In the genomic region with DNA sequence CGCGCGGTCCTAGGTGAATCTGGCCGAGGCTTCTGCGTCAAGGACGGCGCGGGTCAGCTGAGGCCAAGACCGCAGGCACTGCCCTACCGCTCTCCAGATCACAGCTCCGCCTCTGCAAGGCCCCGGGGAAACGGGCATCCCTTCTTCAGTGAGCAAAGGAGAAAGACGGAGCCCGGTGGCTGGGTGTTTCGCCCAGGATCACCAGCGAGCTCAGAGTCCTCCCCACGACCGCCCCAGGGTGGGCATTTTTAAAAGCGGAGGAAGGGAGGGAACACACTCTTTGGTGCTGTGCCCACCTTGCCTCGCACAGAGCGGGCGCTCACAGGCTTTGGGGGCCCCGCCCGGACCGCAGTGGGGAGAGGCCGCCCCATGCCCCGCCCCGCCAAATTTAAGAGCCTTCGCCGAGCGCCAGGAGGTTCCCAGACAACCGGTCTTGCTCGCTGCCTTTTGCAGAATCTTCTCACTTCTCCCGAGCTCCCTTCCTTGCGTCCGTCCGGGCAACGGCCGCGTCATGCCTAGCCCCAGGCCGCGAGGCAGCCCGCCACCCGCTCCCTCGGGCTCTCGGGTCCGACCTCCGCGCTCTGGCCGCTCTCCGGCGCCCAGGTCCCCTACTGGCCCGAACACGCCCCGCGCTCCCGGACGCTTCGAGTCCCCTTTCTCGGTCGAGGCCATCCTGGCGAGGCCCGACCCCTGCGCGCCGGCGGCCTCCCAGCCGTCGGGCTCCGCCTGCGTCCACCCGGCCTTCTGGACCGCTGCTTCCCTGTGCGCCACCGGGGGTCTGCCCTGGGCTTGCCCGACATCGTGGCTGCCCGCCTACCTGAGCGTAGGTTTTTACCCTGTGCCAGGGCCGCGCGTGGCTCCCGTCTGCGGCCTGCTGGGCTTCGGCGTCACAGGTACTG, we compare ENCODE assay signal across 10 cellular contexts. TPM values are rescaled to one million over a fixed set of nuclear protein-coding genes. Genes with fewer than 3 reads are reported as not detected.
DNase-seq lines count a peak whose midpoint lies in the region; ATAC-seq, FAIRE-seq and TF ChIP-seq lines count a peak whose summit lies in the region.
"Had no signal": no experiment of that assay in that cellular context is flagged by ENCODE, and none has a peak within 500 bp of the region (broad histone marks: within the 10 kb centered on the region; RNA-seq: fewer than 3 reads in every experiment).

A gene with protein sequence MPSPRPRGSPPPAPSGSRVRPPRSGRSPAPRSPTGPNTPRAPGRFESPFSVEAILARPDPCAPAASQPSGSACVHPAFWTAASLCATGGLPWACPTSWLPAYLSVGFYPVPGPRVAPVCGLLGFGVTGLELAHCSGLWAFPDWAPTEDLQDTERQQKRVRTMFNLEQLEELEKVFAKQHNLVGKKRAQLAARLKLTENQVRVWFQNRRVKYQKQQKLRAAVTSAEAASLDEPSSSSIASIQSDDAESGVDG (plus strand): TSS at position 419 of the 899 bp plus-strand sequence. CDS start 93 bp downstream, at position 512.

- no peaks in the 10 kb centered on the region for H3K36me3 ChIP-seq in H7 (replicated peaks; ENCODE audit: control insufficient read depth, insufficient read depth, low read length)
- H3K36me3 ChIP-seq in heart right ventricle, result no peaks in the 10 kb centered on the region
- no peaks in the 10 kb centered on the region for H3K36me3 ChIP-seq in gastrocnemius medialis

- H3K4me1 ChIP-seq in heart right ventricle, result peaks cover 4 to 18% (median 16%) of the 10 kb centered on the region in 9 donors
- H3K4me1 ChIP-seq in gastrocnemius medialis, result peaks cover 3 to 10% of the 10 kb centered on the region in 2 donors

- ATAC-seq in activated CD8-positive, alpha-beta memory T cell treated with anti-CD3 and anti-CD28 coated beads, Interleukin-2, amount 10 ng/mL, durations not matched to agents 7 days and 5 days, result peak; percentile 61
- ATAC-seq in heart right ventricle, result peak in 7 of 8 donors; percentile 22 to 56 (median 39)
- no peak for ATAC-seq in gastrocnemius medialis
- ATAC-seq in GM21825 (IDR thresholded peaks at IDR 0.05; ENCODE audit: unreplicated experiment), result no peak

- intact Hi-C loops in heart right ventricle (cut with DNase I), result no loop called here
- intact Hi-C loops in gastrocnemius medialis (cut with DNase I; ENCODE audit: low total_unique reads), result no loop called here

- WGBS in heart right ventricle, 2 donors, result 1 to 2% methylated on average over 86 to 87 of the region's 87 CpGs

- TF ChIP-seq CTCF in heart right ventricle (IDR thresholded peaks at IDR 0.05) (no peak), gastrocnemius medialis (IDR thresholded peaks at IDR 0.05 in 4 of 5, conservative IDR thresholded peaks at IDR 0.05 in 1 of 5) (no peak)

- H3K27me3 Mint-ChIP-seq in activated CD8-positive, alpha-beta memory T cell treated with anti-CD3 and anti-CD28 coated beads, Interleukin-2, amount 10 ng/mL, durations not matched to agents 7 days and 5 days, result peaks cover 66% of the 10 kb centered on the region

- H3K4me3 Mint-ChIP-seq in activated CD8-positive, alpha-beta memory T cell treated with anti-CD3 and anti-CD28 coated beads, Interleukin-2, amount 10 ng/mL, durations not matched to agents 7 days and 5 days, result no peak within 1 kb of the TSS

- no peak within 1 kb of the TSS for H3K27ac ChIP-seq in heart right ventricle
- no peak within 1 kb of the TSS for H3K27ac ChIP-seq in gastrocnemius medialis

- no peaks in the 10 kb centered on the region for H3K36me3 Mint-ChIP-seq in activated CD8-positive, alpha-beta memory T cell treated with anti-CD3 and anti-CD28 coated beads, Interleukin-2, amount 10 ng/mL, durations not matched to agents 7 days and 5 days

- peaks cover 2% of the 10 kb centered on the region for H3K4me1 Mint-ChIP-seq in activated CD8-positive, alpha-beta memory T cell treated with anti-CD3 and anti-CD28 coated beads, Interleukin-2, amount 10 ng/mL, durations not matched to agents 7 days and 5 days

- DNase-seq in H7, result peak; percentile 86
- DNase-seq in activated CD8-positive, alpha-beta memory T cell treated with anti-CD3 and anti-CD28 coated beads, Interleukin-2, amount 10 ng/mL, durations not matched to agents 7 days and 5 days, result no peak
- DNase-seq in heart right ventricle, result no peak
- DNase-seq in gastrocnemius medialis, result no peak
- DNase-seq in SKM-1 treated with dmso at 0.1 percent for 144 hours (lab: John Stamatoyannopoulos, UW; ENCODE audit: unreplicated experiment), result no peak
- no peak for DNase-seq in HTR-8/SVneo (ENCODE audit: insufficient read length, low spot score)
- DNase-seq in anterior cingulate cortex (lab: John Stamatoyannopoulos, UW), result no peak

- H3K4me3 ChIP-seq in H7 (ENCODE audit: insufficient read depth, low read depth, low read length) (peak within 1 kb of the TSS; percentile 48), heart right ventricle (peak within 1 kb of the TSS; percentile 4 to 41 (median 30)), gastrocnemius medialis (peak within 1 kb of the TSS in 3 of 4 donors; percentile 26 to 51 (median 38))

- TF ChIP-seq POLR2A in gastrocnemius medialis (IDR thresholded peaks at IDR 0.05), result no peak

- no peak for FAIRE-seq in HTR-8/SVneo (lab: Jason Lieb, UNC)

- in situ Hi-C loops in gastrocnemius medialis (cut with MboI; ENCODE audit: low sequenced_read_pairs in 4 of 4), result no loop called here

- no peaks in the 10 kb centered on the region for H3K9me3 ChIP-seq in heart right ventricle
- no peaks in the 10 kb centered on the region for H3K9me3 ChIP-seq in gastrocnemius medialis

- no peak within 1 kb of the TSS for H3K27ac Mint-ChIP-seq in activated CD8-positive, alpha-beta memory T cell treated with anti-CD3 and anti-CD28 coated beads, Interleukin-2, amount 10 ng/mL, durations not matched to agents 7 days and 5 days

- no peaks in the 10 kb centered on the region for H3K9me3 Mint-ChIP-seq in activated CD8-positive, alpha-beta memory T cell treated with anti-CD3 and anti-CD28 coated beads, Interleukin-2, amount 10 ng/mL, durations not matched to agents 7 days and 5 days (ENCODE audit: low read depth)

- CTCF ChIA-PET in activated CD8-positive, alpha-beta memory T cell treated with anti-CD3 and anti-CD28 coated beads, Interleukin-2, amount 10 ng/mL, durations not matched to agents 7 days and 5 days (lab: Charles Lee), result interaction anchor here (0.6 to 2.9 kb wide), 5 partner anchors 11 to 161 kb away, joined by 3 to 11 read pairs (median 3); partner anchors contain the start of gene SMYD5

- peaks cover 38% of the 10 kb centered on the region for H3K27me3 ChIP-seq in H7 (ENCODE audit: control insufficient read depth, insufficient read depth, low read length)
- H3K27me3 ChIP-seq in heart right ventricle, result peaks cover 31 to 88% (median 78%) of the 10 kb centered on the region in 7 donors
- peaks cover 33 to 62% (median 51%) of the 10 kb centered on the region in 3 donors for H3K27me3 ChIP-seq in gastrocnemius medialis

RNA-seq across cellular contexts. Expression of the gene that starts here (rescaled TPM):
- total RNA-seq in H7 (2014; rRNA removed; shearing (Covaris generic)), result not detected in 2 replicates
- not detected for total RNA-seq in activated CD8-positive, alpha-beta memory T cell treated with anti-CD3 and anti-CD28 coated beads, Interleukin-2, amount 10 ng/mL, durations not matched to agents 7 days and 5 days
- total RNA-seq in heart right ventricle (not detected), gastrocnemius medialis (not detected)
- not detected for polyA plus RNA-seq in heart right ventricle
- total RNA-seq: kidney epithelial cell; T-helper 1 cell treated with Interleukin-12 subunit alpha and Interleukin-12 subunit beta and Interleukin-4 antibody, amounts not matched to agents 30 ng/mL and 1 ng/mL, for 36 hours had no signal

Comparison
In these comparisons a context has a peak if more than half of its experiments do, and no peak if none do; other contexts are left out.
1. Peak in DNase-seq and H3K4me3 ChIP-seq in H7; RNA of the gene not detected or under 1 TPM.
2. Peak in ATAC-seq in activated CD8-positive, alpha-beta memory T cell treated with anti-CD3 and anti-CD28 coated beads, Interleukin-2, amount 10 ng/mL, durations not matched to agents 7 days and 5 days; RNA of the gene not detected or under 1 TPM.
3. Peak in ATAC-seq and H3K4me3 ChIP-seq in heart right ventricle; RNA of the gene not detected or under 1 TPM.